ENCODE assay signal across 1 cellular context in the genomic region with DNA sequence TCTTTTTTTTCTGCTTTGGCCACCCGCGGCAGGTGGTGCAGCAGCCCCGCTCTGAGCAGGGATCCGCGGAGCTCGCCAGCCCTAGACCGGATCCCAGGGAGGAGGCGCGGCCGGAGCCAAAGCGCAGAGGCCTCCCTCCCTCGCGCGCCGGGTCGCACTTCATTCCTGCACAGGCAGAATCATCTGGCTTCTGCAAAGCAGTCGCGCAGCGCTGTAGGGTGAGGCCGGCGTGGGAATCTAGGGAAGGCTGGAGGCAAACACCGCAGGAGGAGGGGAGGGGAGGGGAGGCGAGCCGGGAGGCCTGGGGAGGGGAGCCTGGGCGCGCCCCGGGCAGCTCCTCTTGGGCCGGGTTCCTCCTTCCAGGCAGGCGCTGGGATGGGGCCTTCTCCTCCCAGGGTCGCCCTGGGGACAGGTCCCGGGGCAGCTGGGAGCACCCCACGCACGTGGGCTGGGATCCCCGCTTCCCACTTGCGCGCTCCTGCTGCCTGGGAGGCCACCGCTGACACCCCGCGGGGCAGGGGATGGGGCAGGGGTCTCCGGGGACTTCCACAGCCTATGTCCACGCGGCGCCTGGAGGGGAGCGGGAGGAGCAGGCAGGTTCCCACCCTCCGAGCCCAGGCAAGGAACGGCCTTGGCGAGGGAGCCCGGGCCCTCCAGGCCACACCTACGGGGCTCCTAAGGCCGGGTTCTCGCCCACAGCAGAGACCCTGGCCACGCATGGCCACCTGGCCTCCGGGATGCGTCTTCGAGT.
TF ChIP-seq lines count a peak whose summit lies in the region.

No MANE protein-coding gene starts in this region.

TF ChIP-seq in IMR-90, 13 proteins besides CTCF, POLR2A, EP300 and RAD21:
- TF ChIP-seq CHD1 (IDR thresholded peaks at IDR 0.05; ENCODE audit: low read depth, low read length) (no peak), NFE2L2 (IDR thresholded peaks at IDR 0.05; ENCODE audit: low read depth, low read length) (no peak), MAFK (IDR thresholded peaks at IDR 0.05; ENCODE audit: low read depth, low read length) (no peak), RCOR1 (IDR thresholded peaks at IDR 0.05; ENCODE audit: insufficient replicate concordance, low read length) (no peak), MAZ (IDR thresholded peaks at IDR 0.05; ENCODE audit: borderline replicate concordance, low read depth, low read length) (no peak), BHLHE40 (IDR thresholded peaks at IDR 0.05; ENCODE audit: low read depth, low read length) (no peak), MXI1 (IDR thresholded peaks at IDR 0.05; ENCODE audit: borderline replicate concordance, low read depth, low read length) (no peak), SMC3 (IDR thresholded peaks at IDR 0.05; ENCODE audit: low read depth, low read length) (no peak), CEBPB (IDR thresholded peaks at IDR 0.05; ENCODE audit: low read depth, low read length) (no peak), RFX5 (IDR thresholded peaks at IDR 0.05; ENCODE audit: low read depth, low read length) (no peak)
- TF ChIP-seq, protein P1, sequence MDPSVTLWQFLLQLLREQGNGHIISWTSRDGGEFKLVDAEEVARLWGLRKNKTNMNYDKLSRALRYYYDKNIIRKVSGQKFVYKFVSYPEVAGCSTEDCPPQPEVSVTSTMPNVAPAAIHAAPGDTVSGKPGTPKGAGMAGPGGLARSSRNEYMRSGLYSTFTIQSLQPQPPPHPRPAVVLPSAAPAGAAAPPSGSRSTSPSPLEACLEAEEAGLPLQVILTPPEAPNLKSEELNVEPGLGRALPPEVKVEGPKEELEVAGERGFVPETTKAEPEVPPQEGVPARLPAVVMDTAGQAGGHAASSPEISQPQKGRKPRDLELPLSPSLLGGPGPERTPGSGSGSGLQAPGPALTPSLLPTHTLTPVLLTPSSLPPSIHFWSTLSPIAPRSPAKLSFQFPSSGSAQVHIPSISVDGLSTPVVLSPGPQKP (IDR thresholded peaks at IDR 0.05; ENCODE audit: borderline replicate concordance, low read depth, low read length), result no peak
